In the genomic region with DNA sequence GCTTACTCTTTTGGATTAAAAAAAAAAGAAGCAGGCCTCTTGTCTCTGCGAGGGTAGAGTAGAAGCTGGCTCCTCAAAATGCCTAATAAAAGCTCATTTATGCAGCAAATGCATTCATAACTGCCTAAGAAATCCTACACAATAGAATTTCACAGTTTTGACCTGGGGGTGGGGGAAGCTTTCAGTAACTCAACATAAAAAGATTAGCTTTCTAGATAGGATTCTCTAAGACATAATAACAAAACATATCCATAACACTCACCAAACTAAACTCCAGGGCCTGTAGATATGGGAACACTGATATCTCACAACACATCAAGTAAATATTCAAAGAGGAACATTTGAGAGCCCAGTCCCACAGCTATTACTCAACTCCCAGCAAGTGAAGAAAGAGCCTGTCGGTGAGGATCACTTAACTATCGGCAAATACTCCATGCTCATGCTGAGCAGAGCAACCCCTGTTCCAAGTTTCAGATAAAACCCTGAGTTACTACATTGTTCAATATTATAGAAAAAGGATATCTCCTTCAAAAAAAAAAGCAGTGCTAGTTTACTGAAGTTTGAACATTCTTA, we compare ENCODE assay signal across 24 cellular contexts.
DNase-seq lines count a peak whose midpoint lies in the region; ATAC-seq, FAIRE-seq and TF ChIP-seq lines count a peak whose summit lies in the region.
"Had no signal": no experiment of that assay in that cellular context is flagged by ENCODE, and none has a peak within 500 bp of the region (broad histone marks: within the 10 kb centered on the region; RNA-seq: fewer than 3 reads in every experiment).

No MANE protein-coding gene starts in this region.

- no peaks in the 10 kb centered on the region for H3K9me3 ChIP-seq in prostate gland
- H3K9me3 ChIP-seq: spleen had no signal

- peak; percentile 53 for DNase-seq in G401 (ENCODE audit: low spot score)
- DNase-seq in SKM-1 treated with dmso at 0.1 percent for 144 hours (lab: John Stamatoyannopoulos, UW; ENCODE audit: unreplicated experiment): peak; percentile 47
- DNase-seq in left lobe of liver (ENCODE audit: low spot score): peak; percentile 44
- peak; percentile 43 for DNase-seq in prostate gland (ENCODE audit: low spot score)
- no peak for DNase-seq in GM03348 (ENCODE audit: low spot score)
- DNase-seq in HTR-8/SVneo (ENCODE audit: insufficient read length, low spot score): no peak
- no peak for DNase-seq in natural killer cell
- DNase-seq: activated CD4-positive, alpha-beta memory T cell treated with anti-CD3 and anti-CD28 coated beads, Interleukin-2, amount 10 ng/mL, durations not matched to agents 7 days and 5 days; activated effector memory CD4-positive, alpha-beta T cell treated with Interleukin-2 at 50 U/mL for 16 hours; activated naive CD8-positive, alpha-beta T cell treated with anti-CD3 and anti-CD28 coated beads, Interleukin-2, amount 10 ng/mL, durations not matched to agents 7 days and 5 days; EL; endodermal cell; glutamatergic neuron; MM.1S; NCI-H748 treated with DMSO at 0.1 percent for 48 hours; OCI-M1; spleen; stimulated activated CD4-positive, alpha-beta T cell treated with anti-CD3 and anti-CD28 coated beads, Interleukin-4, amount 100 ng/mL, for 4 hours had no signal

- H3K36me3 Mint-ChIP-seq in natural killer cell: no peaks in the 10 kb centered on the region
- H3K36me3 Mint-ChIP-seq: activated naive CD8-positive, alpha-beta T cell treated with anti-CD3 and anti-CD28 coated beads, Interleukin-2, amount 10 ng/mL, durations not matched to agents 7 days and 5 days had no signal

- no peak overlapping the region for H3K4me3 ChIP-seq in prostate gland
- H3K4me3 ChIP-seq: coronary artery, spleen had no signal

- WGBS in prostate gland: 37% methylated on average over 3 of the region's 3 CpGs

- H3K36me3 ChIP-seq in prostate gland: no peaks in the 10 kb centered on the region
- H3K36me3 ChIP-seq: spleen had no signal

- H3K27me3 ChIP-seq in prostate gland (replicated peaks; ENCODE audit: insufficient read depth): no peaks in the 10 kb centered on the region

- H3K4me1 ChIP-seq in prostate gland (replicated peaks): peaks cover 3% of the 10 kb centered on the region
- H3K4me1 ChIP-seq: spleen had no signal

- TF ChIP-seq CTCF in prostate gland (IDR thresholded peaks at IDR 0.05): no peak
- TF ChIP-seq CTCF in natural killer cell (IDR thresholded peaks at IDR 0.05): no peak

- intact Hi-C loops in prostate gland (cut with DNase I) (no loop called here), natural killer cell (cut with micrococcal nuclease) (no loop called here)

- FAIRE-seq in HTR-8/SVneo (lab: Jason Lieb, UNC): no peak
- FAIRE-seq: urothelium cell line had no signal

- H3K4me1 Mint-ChIP-seq in natural killer cell: peaks cover 0 to 4% of the 10 kb centered on the region in 2 donors
- H3K4me1 Mint-ChIP-seq: activated CD4-positive, alpha-beta memory T cell treated with anti-CD3 and anti-CD28 coated beads, Interleukin-2, amount 10 ng/mL, durations not matched to agents 7 days and 5 days; activated naive CD8-positive, alpha-beta T cell treated with anti-CD3 and anti-CD28 coated beads, Interleukin-2, amount 10 ng/mL, durations not matched to agents 7 days and 5 days had no signal

- in situ Hi-C loops in G401 (cut with HindIII; ENCODE audit: low sequenced_read_pairs): no loop called here

- H3K27ac Mint-ChIP-seq in natural killer cell: no peak overlapping the region
- H3K27ac Mint-ChIP-seq: activated CD4-positive, alpha-beta memory T cell treated with anti-CD3 and anti-CD28 coated beads, Interleukin-2, amount 10 ng/mL, durations not matched to agents 7 days and 5 days; activated naive CD8-positive, alpha-beta T cell treated with anti-CD3 and anti-CD28 coated beads, Interleukin-2, amount 10 ng/mL, durations not matched to agents 7 days and 5 days; endodermal cell; stimulated activated naive CD8-positive, alpha-beta T cell treated with anti-CD3 and anti-CD28 coated beads, Interleukin-15, Interleukin-2, amounts not matched to agents 100 ng/mL and 50 ng/mL, for 24 hours had no signal

- ATAC-seq in left lobe of liver (peak; percentile 78), natural killer cell (no peak), GM21825 (IDR thresholded peaks at IDR 0.05; ENCODE audit: unreplicated experiment) (no peak)
- ATAC-seq: Right ventricle myocardium inferior had no signal

- no peak for TF ChIP-seq POLR2A in prostate gland (IDR thresholded peaks at IDR 0.05)

- peak overlapping the region; percentile 52 for H3K27ac ChIP-seq in prostate gland
- H3K27ac ChIP-seq: C4-2B, coronary artery, spleen had no signal

- H3K9me3 Mint-ChIP-seq in natural killer cell: no peaks in the 10 kb centered on the region
- H3K9me3 Mint-ChIP-seq: activated CD4-positive, alpha-beta memory T cell treated with anti-CD3 and anti-CD28 coated beads, Interleukin-2, amount 10 ng/mL, durations not matched to agents 7 days and 5 days; activated naive CD8-positive, alpha-beta T cell treated with anti-CD3 and anti-CD28 coated beads, Interleukin-2, amount 10 ng/mL, durations not matched to agents 7 days and 5 days; endodermal cell; stimulated activated naive CD8-positive, alpha-beta T cell treated with anti-CD3 and anti-CD28 coated beads, Interleukin-15, Interleukin-2, amounts not matched to agents 100 ng/mL and 50 ng/mL, for 24 hours had no signal

- H3K4me3 Mint-ChIP-seq in natural killer cell: no peak overlapping the region
- H3K4me3 Mint-ChIP-seq: activated CD4-positive, alpha-beta memory T cell treated with anti-CD3 and anti-CD28 coated beads, Interleukin-2, amount 10 ng/mL, durations not matched to agents 7 days and 5 days; activated naive CD8-positive, alpha-beta T cell treated with anti-CD3 and anti-CD28 coated beads, Interleukin-2, amount 10 ng/mL, durations not matched to agents 7 days and 5 days; endodermal cell; stimulated activated naive CD8-positive, alpha-beta T cell treated with anti-CD3 and anti-CD28 coated beads, Interleukin-15, Interleukin-2, amounts not matched to agents 100 ng/mL and 50 ng/mL, for 24 hours had no signal

- peaks cover 10 to 13% of the 10 kb centered on the region in 2 donors for H3K27me3 Mint-ChIP-seq in natural killer cell (ENCODE audit: low read depth in 2 of 2)
- H3K27me3 Mint-ChIP-seq: activated naive CD8-positive, alpha-beta T cell treated with anti-CD3 and anti-CD28 coated beads, Interleukin-2, amount 10 ng/mL, durations not matched to agents 7 days and 5 days; stimulated activated naive CD8-positive, alpha-beta T cell treated with anti-CD3 and anti-CD28 coated beads, Interleukin-15, Interleukin-2, amounts not matched to agents 100 ng/mL and 50 ng/mL, for 24 hours had no signal

Comparison
In these comparisons a context has a peak if more than half of its experiments do, and no peak if none do; other contexts are left out.
1. DNase-seq: peak in G401 (single experiment), SKM-1 treated with dmso at 0.1 percent for 144 hours (single experiment), left lobe of liver (single experiment) and prostate gland (single experiment); none in GM03348 (single experiment), HTR-8/SVneo (single experiment) and natural killer cell (single experiment).